ENCODE assay signal across 10 cellular contexts in the genomic region with DNA sequence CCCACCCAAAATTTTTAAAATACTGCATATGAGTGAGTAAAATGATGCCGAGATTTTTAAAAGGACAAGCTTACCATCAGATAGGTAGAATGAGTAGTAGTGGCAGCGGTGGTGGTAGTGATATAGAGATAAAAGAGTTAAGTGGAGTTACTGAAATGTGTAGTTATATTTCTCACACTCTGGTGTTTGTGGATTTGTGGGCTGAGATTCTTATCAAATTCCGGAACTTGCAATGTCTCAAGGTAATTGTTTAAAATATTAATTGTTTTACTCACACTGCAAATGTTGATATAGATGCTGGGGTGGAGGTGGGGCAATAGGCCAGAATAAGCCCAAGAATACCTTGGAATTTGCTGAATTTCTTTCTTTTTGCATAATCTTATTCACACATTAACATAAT.
DNase-seq lines count a peak whose midpoint lies in the region; ATAC-seq lines count a peak whose summit lies in the region.
"Had no signal": no experiment of that assay in that cellular context is flagged by ENCODE, and none has a peak within 500 bp of the region (broad histone marks: within the 10 kb centered on the region; RNA-seq: fewer than 3 reads in every experiment).

No MANE protein-coding gene starts in this region.

- peak; percentile 18 for ATAC-seq in GM18858 (IDR thresholded peaks at IDR 0.05; ENCODE audit: unreplicated experiment)
- peak; percentile 19 for ATAC-seq in GM21528 (IDR thresholded peaks at IDR 0.05; ENCODE audit: low FRiP score, unreplicated experiment)
- ATAC-seq in HG03521 (IDR thresholded peaks at IDR 0.05; ENCODE audit: unreplicated experiment) = peak; percentile 23
- ATAC-seq in HG03196 (IDR thresholded peaks at IDR 0.05; ENCODE audit: unreplicated experiment) = no peak

- DNase-seq in central memory CD4-positive, alpha-beta T cell = peak; percentile 58
- DNase-seq in NCI-H1048 (lab: John Stamatoyannopoulos, UW) (no peak), HPDE6-E6E7 (ENCODE audit: extremely low spot score) (no peak), HCEC 1CT (no peak)
- DNase-seq: left ventricle myocardium inferior, NCI-H146 had no signal
